ENCODE assay signal across 20 cellular contexts in genomic region chr5:158519433-158520025, GRCh38.
"Had no signal": no experiment of that assay in that cellular context is flagged by ENCODE, and none has a peak within 500 bp of the region (broad histone marks: within the 10 kb centered on the region; RNA-seq: fewer than 3 reads in every experiment).

No MANE protein-coding gene starts in this region.

- DNase-seq: activated B cell treated with CpG ODN at 0.5 μM for 24 hours; activated CD4-positive, alpha-beta memory T cell treated with anti-CD3 and anti-CD28 coated beads for 36 hours; activated CD4-positive, alpha-beta T cell treated with anti-CD3 and anti-CD28 coated beads for 4 hours; activated naive CD4-positive, alpha-beta T cell; activated naive CD8-positive, alpha-beta T cell treated with anti-CD3 and anti-CD28 coated beads for 36 hours; activated T-cell treated with anti-CD3 and anti-CD28 coated beads for 4 hours; amygdala; colonic mucosa; natural killer cell; pancreas; spleen; stimulated activated CD4-positive, alpha-beta T cell treated with anti-CD3 and anti-CD28 coated beads, Interleukin-4, amount 100 ng/mL, for 4 hours; stimulated activated naive B cell treated with anti-CD40 and anti-IgM and Interleukin-4, amounts not matched to agents 10 μg/mL and 1 μg/mL and 100 μg/mL, for 72 hours; T-helper 1 cell; T-helper 9 cell; uterus had no signal

- H3K27me3 Mint-ChIP-seq: activated B cell treated with CpG ODN at 0.5 μM for 24 hours; activated CD4-positive, alpha-beta memory T cell treated with anti-CD3 and anti-CD28 coated beads for 36 hours; activated naive CD8-positive, alpha-beta T cell treated with anti-CD3 and anti-CD28 coated beads for 36 hours; central memory CD8-positive, alpha-beta T cell; stimulated activated naive B cell treated with anti-CD40 and anti-IgM and Interleukin-4, amounts not matched to agents 10 μg/mL and 1 μg/mL and 100 μg/mL, for 72 hours had no signal

- H3K4me1 ChIP-seq: colonic mucosa, pancreas, tibial artery, uterus had no signal

- ATAC-seq: natural killer cell; pancreas; stimulated activated naive B cell treated with anti-CD40 and anti-IgM and Interleukin-4, amounts not matched to agents 10 μg/mL and 1 μg/mL and 100 μg/mL, for 72 hours had no signal

- H3K27me3 ChIP-seq: colonic mucosa, pancreas, spleen, uterus had no signal

- H3K9me3 ChIP-seq: colonic mucosa, pancreas, spleen, tibial artery, uterus had no signal

- H3K4me3 ChIP-seq: colonic mucosa, lung, pancreas, spleen, tibial artery, uterus had no signal

- H3K4me1 Mint-ChIP-seq: central memory CD8-positive, alpha-beta T cell had no signal

- H3K27ac ChIP-seq: colonic mucosa, pancreas, spleen, tibial artery, uterus had no signal

- H3K36me3 Mint-ChIP-seq: activated CD4-positive, alpha-beta memory T cell treated with anti-CD3 and anti-CD28 coated beads for 36 hours; activated naive CD8-positive, alpha-beta T cell treated with anti-CD3 and anti-CD28 coated beads for 36 hours; brain; natural killer cell; stimulated activated naive B cell treated with anti-CD40 and anti-IgM and Interleukin-4, amounts not matched to agents 10 μg/mL and 1 μg/mL and 100 μg/mL, for 72 hours had no signal

- H3K4me3 Mint-ChIP-seq: activated B cell treated with CpG ODN at 0.5 μM for 24 hours; activated CD4-positive, alpha-beta memory T cell treated with anti-CD3 and anti-CD28 coated beads for 36 hours; activated naive CD8-positive, alpha-beta T cell treated with anti-CD3 and anti-CD28 coated beads for 36 hours; brain; central memory CD8-positive, alpha-beta T cell; natural killer cell; stimulated activated naive B cell treated with anti-CD40 and anti-IgM and Interleukin-4, amounts not matched to agents 10 μg/mL and 1 μg/mL and 100 μg/mL, for 72 hours had no signal

- H3K9me3 Mint-ChIP-seq: activated B cell treated with CpG ODN at 0.5 μM for 24 hours; activated CD4-positive, alpha-beta memory T cell treated with anti-CD3 and anti-CD28 coated beads for 36 hours; activated naive CD8-positive, alpha-beta T cell treated with anti-CD3 and anti-CD28 coated beads for 36 hours; brain; central memory CD8-positive, alpha-beta T cell; natural killer cell; stimulated activated naive B cell treated with anti-CD40 and anti-IgM and Interleukin-4, amounts not matched to agents 10 μg/mL and 1 μg/mL and 100 μg/mL, for 72 hours had no signal

- H3K36me3 ChIP-seq: colonic mucosa, pancreas, spleen, tibial artery, uterus had no signal

- H3K27ac Mint-ChIP-seq: activated B cell treated with CpG ODN at 0.5 μM for 24 hours; activated CD4-positive, alpha-beta memory T cell treated with anti-CD3 and anti-CD28 coated beads for 36 hours; activated naive CD8-positive, alpha-beta T cell treated with anti-CD3 and anti-CD28 coated beads for 36 hours; brain; natural killer cell; stimulated activated naive B cell treated with anti-CD40 and anti-IgM and Interleukin-4, amounts not matched to agents 10 μg/mL and 1 μg/mL and 100 μg/mL, for 72 hours had no signal
